Comparison of ENCODE assay signal across 30 cellular contexts in genomic region chr2:151103551-151103950, GRCh38.
"Had no signal": no experiment of that assay in that cellular context is flagged by ENCODE, and none has a peak within 500 bp of the region (broad histone marks: within the 10 kb centered on the region; RNA-seq: fewer than 3 reads in every experiment).

No MANE protein-coding gene starts in this region.

- H3K4me3 ChIP-seq: body of pancreas, cardiac muscle cell, colonic mucosa, esophagus squamous epithelium, gastroesophageal sphincter, heart right ventricle, hepatocyte had no signal

- H3K4me2 ChIP-seq: hepatocyte had no signal

- FAIRE-seq: endometrium, endothelial cell of umbilical vein, TTC549 had no signal

- H3K9me3 ChIP-seq: body of pancreas, colonic mucosa, esophagus squamous epithelium had no signal

- H3K27ac ChIP-seq: body of pancreas, cardiac muscle cell, colonic mucosa, epithelial cell of prostate, esophagus squamous epithelium, gastroesophageal sphincter, heart right ventricle, hepatocyte, VCaP had no signal

- ATAC-seq: activated T-cell treated with anti-CD3 and anti-CD28 coated beads, Interleukin-2, amount 50 U/mL, for 4 hours; activated T-helper 17 cell treated with anti-CD3 and anti-CD28 coated beads, Interleukin-2, amount 50 U/mL, for 72 hours; body of pancreas; gastroesophageal sphincter; heart right ventricle; WTC11 had no signal

- H3K79me2 ChIP-seq: hepatocyte had no signal

- H3K27me3 ChIP-seq: body of pancreas, cardiac muscle cell, colonic mucosa, esophagus squamous epithelium, gastroesophageal sphincter, heart right ventricle, hepatocyte had no signal

- H3K4me1 ChIP-seq: body of pancreas, colonic mucosa, esophagus squamous epithelium, gastroesophageal sphincter, heart right ventricle had no signal

- H3K36me3 ChIP-seq: cardiac muscle cell, colonic mucosa, esophagus squamous epithelium, gastroesophageal sphincter, heart right ventricle had no signal

- DNase-seq: activated CD4-positive, alpha-beta memory T cell treated with anti-CD3 and anti-CD28 coated beads, Interleukin-2, amount 10 ng/mL, durations not matched to agents 7 days and 5 days; activated CD4-positive, alpha-beta T cell treated with anti-CD3 and anti-CD28 coated beads for 1 hour; activated CD4-positive, alpha-beta T cell treated with anti-CD3 and anti-CD28 coated beads for 4 hours; activated CD4-positive, alpha-beta T cell treated with anti-CD3 and anti-CD28 coated beads, Interleukin-2, amount 10 ng/mL, durations not matched to agents 7 days and 5 days; activated CD4-positive, alpha-beta T cell treated with anti-CD3 and anti-CD28 coated beads, Interleukin-2, amount 50 U/mL, for 4 hours; activated effector memory CD4-positive, alpha-beta T cell treated with Interleukin-2 at 50 U/mL for 16 hours; activated gamma-delta T cell treated with Interleukin-2 at 50 U/mL for 16 hours; activated naive CD4-positive, alpha-beta T cell treated with anti-CD3 and anti-CD28 coated beads, Interleukin-2, amount 50 U/mL, for 16 hours; activated naive CD4-positive, alpha-beta T cell treated with Interleukin-2 at 50 U/mL for 16 hours; activated T-cell treated with anti-CD3 and anti-CD28 coated beads, Interleukin-2, amount 50 U/mL, for 4 hours; amygdala; aorta; body of pancreas; central memory CD4-positive, alpha-beta T cell; cerebellar nuclear complex; colonic mucosa; effector CD8-positive, alpha-beta T cell; esophagus squamous epithelium; foreskin melanocyte; heart right ventricle had no signal

- H2AFZ ChIP-seq: hepatocyte had no signal
